Comparison of ENCODE assay signal across 1 cellular context in the genomic region with DNA sequence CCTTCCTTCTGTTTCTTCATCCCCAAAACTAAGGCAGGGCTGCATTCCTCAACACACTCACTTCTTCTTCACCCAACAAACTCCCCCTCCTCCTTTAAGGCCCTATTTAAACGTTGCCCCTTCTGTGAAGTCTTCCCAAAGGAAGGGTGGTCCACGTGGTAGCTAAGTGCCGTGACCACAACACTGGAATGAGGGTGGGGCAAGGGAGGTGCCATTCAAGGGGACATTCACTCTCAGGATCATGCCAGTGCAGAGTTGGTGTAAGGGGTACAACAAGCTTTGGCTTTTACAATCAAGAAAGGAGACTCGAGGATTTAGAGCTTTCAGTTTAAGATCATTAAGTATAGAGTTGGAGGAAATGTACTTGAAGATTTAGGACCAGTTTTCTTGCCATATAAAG.
TF ChIP-seq lines count a peak whose summit lies in the region.

No MANE protein-coding gene starts in this region.

TF ChIP-seq in IMR-90, 13 proteins besides CTCF, POLR2A, EP300 and RAD21 (continued from another document):
- TF ChIP-seq MXI1 (IDR thresholded peaks at IDR 0.05; ENCODE audit: borderline replicate concordance, low read depth, low read length) (no peak), RCOR1 (IDR thresholded peaks at IDR 0.05; ENCODE audit: insufficient replicate concordance, low read length) (no peak), FOS (IDR thresholded peaks at IDR 0.05; ENCODE audit: low read depth, low read length) (no peak), CHD1 (IDR thresholded peaks at IDR 0.05; ENCODE audit: low read depth, low read length) (no peak), MAZ (IDR thresholded peaks at IDR 0.05; ENCODE audit: borderline replicate concordance, low read depth, low read length) (no peak), RFX5 (IDR thresholded peaks at IDR 0.05; ENCODE audit: low read depth, low read length) (no peak), NFE2L2 (IDR thresholded peaks at IDR 0.05; ENCODE audit: low read depth, low read length) (no peak), CEBPB (IDR thresholded peaks at IDR 0.05; ENCODE audit: low read depth, low read length) (no peak), BHLHE40 (IDR thresholded peaks at IDR 0.05; ENCODE audit: low read depth, low read length) (no peak)
- TF ChIP-seq, protein P1, sequence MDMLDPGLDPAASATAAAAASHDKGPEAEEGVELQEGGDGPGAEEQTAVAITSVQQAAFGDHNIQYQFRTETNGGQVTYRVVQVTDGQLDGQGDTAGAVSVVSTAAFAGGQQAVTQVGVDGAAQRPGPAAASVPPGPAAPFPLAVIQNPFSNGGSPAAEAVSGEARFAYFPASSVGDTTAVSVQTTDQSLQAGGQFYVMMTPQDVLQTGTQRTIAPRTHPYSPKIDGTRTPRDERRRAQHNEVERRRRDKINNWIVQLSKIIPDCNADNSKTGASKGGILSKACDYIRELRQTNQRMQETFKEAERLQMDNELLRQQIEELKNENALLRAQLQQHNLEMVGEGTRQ (IDR thresholded peaks at IDR 0.05; ENCODE audit: low read depth, low read length) = no peak
TF ChIP-seq in IMR-90: peak in this region for 0.
